In the genomic region with DNA sequence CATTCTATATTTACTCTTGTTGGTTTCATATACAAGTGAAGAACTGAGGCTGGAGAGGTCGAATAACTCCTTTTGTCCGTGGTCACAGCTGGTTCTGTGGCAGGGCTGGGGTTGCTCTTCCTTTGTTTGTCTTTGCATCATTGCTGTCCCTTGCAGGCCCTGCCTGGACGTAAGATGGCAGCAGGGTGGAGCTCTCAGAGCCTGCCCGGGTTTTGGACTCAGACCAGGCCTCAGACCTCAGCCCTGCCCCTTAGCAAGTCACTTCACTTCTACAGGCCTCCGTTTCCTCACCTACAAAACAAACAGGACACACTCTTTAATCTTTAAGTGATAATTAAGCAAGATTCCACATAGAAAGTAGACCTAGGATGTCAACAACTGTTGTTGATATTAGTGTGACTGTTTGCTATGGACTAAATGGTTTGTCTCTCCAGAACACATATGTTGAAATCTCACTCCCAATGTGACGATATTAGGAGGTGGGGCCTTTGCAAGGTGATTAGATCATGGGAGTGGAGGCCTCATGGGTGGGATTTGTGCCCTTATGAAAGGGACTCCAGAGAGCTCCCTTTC, we compare ENCODE assay signal across 16 cellular contexts.
"Had no signal": no experiment of that assay in that cellular context is flagged by ENCODE, and none has a peak within 500 bp of the region (broad histone marks: within the 10 kb centered on the region; RNA-seq: fewer than 3 reads in every experiment).

No MANE protein-coding gene starts in this region.

- ATAC-seq: left colon, lower lobe of right lung had no signal

- DNase-seq: activated CD4-positive, alpha-beta T cell treated with anti-CD3 and anti-CD28 coated beads, Interleukin-2, amount 50 U/mL, for 4 hours; activated gamma-delta T cell; activated naive CD8-positive, alpha-beta T cell treated with anti-CD3 and anti-CD28 coated beads for 36 hours; activated T-cell treated with anti-CD3 and anti-CD28 coated beads, Interleukin-2, amount 50 U/mL, for 72 hours; amniotic stem cell; foreskin melanocyte; glutamatergic neuron; hypothalamus; islet precursor cell; left colon; lower lobe of right lung; nucleus accumbens; stimulated activated CD4-positive, alpha-beta T cell treated with anti-CD3 and anti-CD28 coated beads, Interleukin-12 subunit alpha, Interleukin-12 subunit beta, amount 100 ng/mL, for 4 hours; stimulated activated CD4-positive, alpha-beta T cell treated with anti-CD3 and anti-CD28 coated beads, Interleukin-1b, Interleukin-23, amount 100 ng/mL, for 48 hours; stimulated activated CD8-positive, alpha-beta memory T cell treated with anti-CD3 and anti-CD28 coated beads, Interleukin-4, amount 100 ng/mL, for 48 hours; stimulated activated naive CD4-positive, alpha-beta T cell had no signal

- H3K9me3 ChIP-seq: lower lobe of right lung had no signal

- H3K4me3 ChIP-seq: lower lobe of right lung had no signal

- H3K36me3 ChIP-seq: lower lobe of right lung had no signal
